ENCODE assay signal across 24 cellular contexts in genomic region chr4:173404296-173404865, GRCh38. TPM values are rescaled to one million over a fixed set of nuclear protein-coding genes. Genes with fewer than 3 reads are reported as not detected.
DNase-seq lines count a peak whose midpoint lies in the region; ATAC-seq, FAIRE-seq and TF ChIP-seq lines count a peak whose summit lies in the region.
"Had no signal": no experiment of that assay in that cellular context is flagged by ENCODE, and none has a peak within 500 bp of the region (broad histone marks: within the 10 kb centered on the region; RNA-seq: fewer than 3 reads in every experiment).

No MANE protein-coding gene starts in this region.

- ATAC-seq in K562 (no peak), aorta (ENCODE audit: low FRiP score) (no peak)
- ATAC-seq: GM12878 had no signal

- in situ Hi-C loops in K562 (cut with MboI), result no loop called here

- no peaks in the 10 kb centered on the region for H3K79me2 ChIP-seq in K562 (ENCODE audit: control insufficient read depth, insufficient read depth, low read length)

- no peak for TF ChIP-seq EP300 in K562 (IDR thresholded peaks at IDR 0.05; ENCODE audit: low read length)

- H2AFZ ChIP-seq in K562 (ENCODE audit: low read depth, low read length), result no peak overlapping the region; the same call in 1 of the 2 replicates

- POLR2A ChIA-PET in K562 (lab: Yijun Ruan, JAX), result interaction anchor here (1.1 to 1.3 kb wide), 2 partner anchors 9 to 71 kb away, joined by 3 to 4 read pairs; no protein-coding TSS in a partner anchor

- no peaks in the 10 kb centered on the region for H4K20me1 ChIP-seq in K562 (replicated peaks; ENCODE audit: control insufficient read depth, insufficient read depth, low read length)
- H4K20me1 ChIP-seq: BLaER1 had no signal

- H3K9me3 ChIP-seq in K562 (replicated peaks; ENCODE audit: control insufficient read depth, insufficient read depth, low read depth, low read length) (no peaks in the 10 kb centered on the region), small intestine (ENCODE audit: control insufficient read depth, low read depth) (no peaks in the 10 kb centered on the region), aorta (ENCODE audit: control insufficient read depth, low read length) (no peaks in the 10 kb centered on the region)
- H3K9me3 ChIP-seq: BE2C, BLaER1 had no signal

- no peaks in the 10 kb centered on the region for H3K36me3 ChIP-seq in K562 (ENCODE audit: control insufficient read depth, insufficient read depth, low read length)
- peaks cover 0 to 3% of the 10 kb centered on the region in 2 donors for H3K36me3 ChIP-seq in small intestine (ENCODE audit: control insufficient read depth in 2 of 2, insufficient read depth in 2 of 2, low read length in 2 of 2)
- H3K36me3 ChIP-seq in aorta (ENCODE audit: control insufficient read depth in 1 of 2, insufficient read depth in 2 of 2, low read length in 1 of 2), result no peaks in the 10 kb centered on the region
- H3K36me3 ChIP-seq: BE2C had no signal

- no TSS peak for BruUV-seq in K562 (replicated peaks; lab: Mats Ljungman, UMichigan)

- DNase-seq in K562 (ENCODE audit: extremely low read depth in 1 of 4, low spot score in 3 of 4) (no peak), small intestine (peak; percentile 93), aorta (no peak), GM10266 (ENCODE audit: extremely low spot score) (no peak)
- no peak for DNase-seq in stimulated activated CD4-positive, alpha-beta T cell treated with anti-CD3 and anti-CD28 coated beads, Interleukin-2, amount 100 ng/mL, for 48 hours
- no peak for DNase-seq in stimulated activated naive CD4-positive, alpha-beta T cell treated with Interleukin-2 at 50 U/mL for 16 hours (lab: John Stamatoyannopoulos, UW)
- DNase-seq: 8988T; ACHN; BE2C; C1 segment of cervical spinal cord; Calu3; CD4-positive, alpha-beta memory T cell; CD4-positive, CD25-positive, alpha-beta regulatory T cell; CD8-positive, alpha-beta memory T cell; COR-L47; DMS79 treated with DMSO at 0.1 percent for 48 hours; GF-D8 had no signal

- intact Hi-C loops in K562 (cut with micrococcal nuclease) (no loop called here), aorta (cut with DNase I) (loop anchor here in 1 of 2 donors (5.0 kb wide), 1 partner anchor 72 kb away; the partner anchor contains the start of gene HMGB2)

- H3K27me3 ChIP-seq in K562 (ENCODE audit: control insufficient read depth in 2 of 2, insufficient read depth in 2 of 2, low read length in 2 of 2) (peaks cover 0 to 2% of the 10 kb centered on the region in 2 experiments; a peak in 1 of 5 replicates), small intestine (ENCODE audit: control insufficient read depth in 2 of 2, insufficient read depth in 2 of 2, low read length in 2 of 2) (no peaks in the 10 kb centered on the region), aorta (ENCODE audit: control insufficient read depth in 1 of 2, insufficient read depth in 2 of 2, low read length in 1 of 2) (no peaks in the 10 kb centered on the region)
- H3K27me3 ChIP-seq: BE2C, BLaER1 had no signal

- H3K9me1 ChIP-seq in K562 (ENCODE audit: control insufficient read depth, insufficient read depth, low read length), result no peaks in the 10 kb centered on the region

- H3K4me1 ChIP-seq in K562 (replicated peaks in 1 of 2; ENCODE audit: control insufficient read depth in 2 of 2, insufficient read depth in 2 of 2, low read length in 2 of 2) (no peaks in the 10 kb centered on the region), small intestine (ENCODE audit: control insufficient read depth in 2 of 2, insufficient read depth in 1 of 2, low read depth in 1 of 2, low read length in 1 of 2) (no peaks in the 10 kb centered on the region), aorta (ENCODE audit: control insufficient read depth in 1 of 2, insufficient read depth in 2 of 2, low read length in 2 of 2) (peaks cover 2 to 5% of the 10 kb centered on the region in 2 donors)
- H3K4me1 ChIP-seq: BE2C had no signal

- H3K4me2 ChIP-seq in K562 (ENCODE audit: insufficient read depth, low read length), result no peak overlapping the region
- H3K4me2 ChIP-seq: BLaER1 had no signal

- TF ChIP-seq POLR2A in K562 (conservative IDR thresholded peaks at IDR 0.05), result no peak

- no peak overlapping the region for H3K27ac ChIP-seq in K562 (ENCODE audit: extremely low read depth, low read depth, low read length)
- no peak overlapping the region for H3K27ac ChIP-seq in small intestine (ENCODE audit: low read depth in 1 of 2, low read length in 1 of 2)
- H3K27ac ChIP-seq in aorta (ENCODE audit: low read depth in 1 of 2, low read length in 2 of 2), result peak overlapping the region in 1 of 2 donors; percentile 76
- H3K27ac ChIP-seq: BLaER1 had no signal

- H3K4me3 ChIP-seq in K562 (no peak overlapping the region), small intestine (ENCODE audit: low read depth in 1 of 2, low read length in 2 of 2) (no peak overlapping the region), aorta (ENCODE audit: low read length in 2 of 2) (no peak overlapping the region)
- H3K4me3 ChIP-seq: BLaER1, GM12878 had no signal

- CTCF ChIA-PET in K562 (lab: Yijun Ruan, JAX; ENCODE audit: low intra/inter-chr PET ratio), result no interaction called here

- no peak for TF ChIP-seq RAD21 in K562 (CRISPR knock-in tag; conservative IDR thresholded peaks at IDR 0.05 in 1 of 2, IDR thresholded peaks at IDR 0.05 in 1 of 2)

- H3K9ac ChIP-seq in K562 (ENCODE audit: insufficient read depth in 1 of 2, low read depth in 2 of 2, low read length in 2 of 2), result no peak overlapping the region
- H3K9ac ChIP-seq: BLaER1 had no signal

- WGBS in K562 (ENCODE audit: insufficient coverage, low coverage, missing lambda C conversion rate), result 17% methylated on average over 3 of the region's 3 CpGs
- WGBS in small intestine, 3 donors, result 19 to 73% (median 43%) methylated on average over 3 of the region's 3 CpGs
- WGBS in aorta, 2 donors, result 56% methylated on average over 3 of the region's 3 CpGs

- no peak for TF ChIP-seq CTCF in K562 (IDR thresholded peaks at IDR 0.05 in 2 of 3, conservative IDR thresholded peaks at IDR 0.05 in 1 of 3; ENCODE audit: insufficient read depth in 2 of 3, low read depth in 1 of 3, low read length in 3 of 3)
- no peak for TF ChIP-seq CTCF in GM10266 (IDR thresholded peaks at IDR 0.05; ENCODE audit: control insufficient read depth, insufficient read depth, low read depth, missing control alignments)

- no peak for FAIRE-seq in K562 (lab: Jason Lieb, UNC)
- peak; percentile 47 for FAIRE-seq in islet of Langerhans (lab: Jason Lieb, UNC)
- no peak for FAIRE-seq in small intestine (lab: Jason Lieb, UNC)
- FAIRE-seq: A204.1, D721Med, GM12878, GM12892, GM18507 had no signal

TF ChIP-seq in K562, 482 proteins besides CTCF, POLR2A, EP300 and RAD21:
- TF ChIP-seq ZNF445 (CRISPR knock-in tag; IDR thresholded peaks at IDR 0.05; ENCODE audit: low read depth) (no peak), NFIC (IDR thresholded peaks at IDR 0.05) (peak; percentile 49)

RNA-seq across cellular contexts. Expression of gene SCRG1, which starts 5.5 kb away (rescaled TPM):
- total RNA-seq in K562 (2011; cell fraction: chromatin; rRNA removed; ENCODE audit: low replicate concordance), result not detected in 2 replicates
- total RNA-seq in K562 (2011; cell fraction: nucleolus; rRNA removed), result not detected in 2 replicates
- not detected in 2 replicates for total RNA-seq in K562 (2011; cell fraction: nucleoplasm; rRNA removed)
- total RNA-seq in K562 (2014; rRNA removed) (not detected in 2 replicates), K562 (2014; rRNA removed; fragmentation: Illumina TruSeq; extraction: Trizol) (not detected in 2 replicates), K562 (2015; rRNA removed; fragmentation: Illumina TruSeq; extraction: Trizol) (not detected in 2 replicates), K562 (2021) (not detected in 2 replicates), aorta (10 to 100 TPM; 34.6 to 45.2 TPM)
- polyA plus RNA-seq in K562 (2011; rRNA removed) (not detected in 2 replicates), K562 (2014; fragmentation: Illumina TruSeq; extraction: Trizol) (not detected in 2 replicates), K562 (2014; fragmentation: Nextera tagmentation; extraction: Ambion mirVana) (under 1 TPM; 0.01 TPM), K562 (2014; rRNA removed) (not detected in 2 replicates), small intestine (under 1 TPM in 1 of 3 donors, not detected in 2; 0.43 TPM), aorta (10 to 100 TPM; 13.7 to 14.9 TPM)
- polyA plus RNA-seq in K562 (2011; cell fraction: cytosol; rRNA removed), result not detected in 2 replicates
- not detected in 2 replicates for polyA plus RNA-seq in K562 (2011; cell fraction: nucleus; rRNA removed)
- polyA plus RNA-seq in K562 (2012), result 0.03 and 0.04 TPM in 2 replicates
- polyA minus RNA-seq in K562 (2011; rRNA and poly(A)+ RNA removed), result not detected in 2 replicates
- not detected in 2 replicates for polyA minus RNA-seq in K562 (2011; cell fraction: cytosol; rRNA and poly(A)+ RNA removed)
- not detected in 2 replicates for polyA minus RNA-seq in K562 (2011; cell fraction: nucleus; rRNA and poly(A)+ RNA removed)
- total RNA-seq: Calu3; CD4-positive, alpha-beta memory T cell; CD4-positive, CD25-positive, alpha-beta regulatory T cell; CD8-positive, alpha-beta memory T cell; GM12878 had no signal
- polyA plus RNA-seq: CD8-positive, alpha-beta memory T cell had no signal

RNA-seq across cellular contexts. Expression of gene SAP30, which starts 33.6 kb away (rescaled TPM):
- 4.1 and 6.4 TPM in 2 replicates for total RNA-seq in K562 (2011; cell fraction: chromatin; rRNA removed; ENCODE audit: low replicate concordance)
- 7.8 and 9.5 TPM in 2 replicates for total RNA-seq in K562 (2011; cell fraction: nucleolus; rRNA removed)
- total RNA-seq in K562 (2011; cell fraction: nucleoplasm; rRNA removed), result 3.2 and 6.7 TPM in 2 replicates
- total RNA-seq in K562 (2014; rRNA removed) (47.6 and 50.3 TPM in 2 replicates), K562 (2014; rRNA removed; fragmentation: Illumina TruSeq; extraction: Trizol) (31.8 and 32.7 TPM in 2 replicates), K562 (2015; rRNA removed; fragmentation: Illumina TruSeq; extraction: Trizol) (43.9 and 51.1 TPM in 2 replicates), K562 (2021) (28.5 and 32.6 TPM in 2 replicates), aorta (10 to 100 TPM; 33.4 to 34.7 TPM)
- polyA plus RNA-seq in K562 (2011; rRNA removed) (29.8 and 42.8 TPM in 2 replicates), K562 (2014; fragmentation: Illumina TruSeq; extraction: Trizol) (26.1 and 31.2 TPM in 2 replicates), K562 (2014; fragmentation: Nextera tagmentation; extraction: Ambion mirVana) (1 to 10 TPM; 5.9 to 6.9 TPM), K562 (2014; rRNA removed) (41.4 and 43.2 TPM in 2 replicates), small intestine (10 to 100 TPM in 1 of 3 donors, 1 to 10 TPM in 2; 5.6 to 16.1 (median 8.6) TPM), aorta (10 to 100 TPM; 19.4 to 25.7 TPM)
- polyA plus RNA-seq in K562 (2011; cell fraction: cytosol; rRNA removed), result 11.3 and 11.5 TPM in 2 replicates
- 8.1 and 9.0 TPM in 2 replicates for polyA plus RNA-seq in K562 (2011; cell fraction: nucleus; rRNA removed)
- 26.8 and 53.4 TPM in 2 replicates for polyA plus RNA-seq in K562 (2012)
- 13.2 and 14.1 TPM in 2 replicates for polyA minus RNA-seq in K562 (2011; rRNA and poly(A)+ RNA removed)
- polyA minus RNA-seq in K562 (2011; cell fraction: cytosol; rRNA and poly(A)+ RNA removed), result 7.4 and 10.6 TPM in 2 replicates
- polyA minus RNA-seq in K562 (2011; cell fraction: nucleus; rRNA and poly(A)+ RNA removed), result 6.9 and 11.6 TPM in 2 replicates

Comparison
In these comparisons a context has a peak if more than half of its experiments do, and no peak if none do; other contexts are left out.
1. RNA of gene SCRG1, which starts 5.5 kb away (polyA plus RNA-seq): 13.7 to 14.9 TPM in aorta; 0.01 to 0.04 TPM in K562 and 0.43 TPM in small intestine; every median in the first group is over 10 times any median in the second.